1 cellular context compared by ENCODE assay signal in genomic region chr12:2610358-2610757, GRCh38.
TF ChIP-seq lines count a peak whose summit lies in the region.

No MANE protein-coding gene starts in this region.

TF ChIP-seq in IMR-90, 13 proteins besides CTCF, POLR2A, EP300 and RAD21:
- no peak for TF ChIP-seq CHD1 (IDR thresholded peaks at IDR 0.05; ENCODE audit: low read depth, low read length)
- TF ChIP-seq USF2 (IDR thresholded peaks at IDR 0.05; ENCODE audit: low read depth, low read length), result no peak
- no peak for TF ChIP-seq CEBPB (IDR thresholded peaks at IDR 0.05; ENCODE audit: low read depth, low read length)
- no peak for TF ChIP-seq MXI1 (IDR thresholded peaks at IDR 0.05; ENCODE audit: borderline replicate concordance, low read depth, low read length)
- no peak for TF ChIP-seq BHLHE40 (IDR thresholded peaks at IDR 0.05; ENCODE audit: low read depth, low read length)
- TF ChIP-seq MAZ (IDR thresholded peaks at IDR 0.05; ENCODE audit: borderline replicate concordance, low read depth, low read length), result no peak
- no peak for TF ChIP-seq RFX5 (IDR thresholded peaks at IDR 0.05; ENCODE audit: low read depth, low read length)
- TF ChIP-seq ELK1 (IDR thresholded peaks at IDR 0.05; ENCODE audit: borderline replicate concordance, low read depth, low read length), result no peak
- no peak for TF ChIP-seq FOS (IDR thresholded peaks at IDR 0.05; ENCODE audit: low read depth, low read length)
- no peak for TF ChIP-seq RCOR1 (IDR thresholded peaks at IDR 0.05; ENCODE audit: insufficient replicate concordance, low read length)
- no peak for TF ChIP-seq MAFK (IDR thresholded peaks at IDR 0.05; ENCODE audit: low read depth, low read length)
- TF ChIP-seq NFE2L2 (IDR thresholded peaks at IDR 0.05; ENCODE audit: low read depth, low read length), result no peak
- TF ChIP-seq SMC3 (IDR thresholded peaks at IDR 0.05; ENCODE audit: low read depth, low read length), result no peak
TF ChIP-seq in IMR-90: peak in this region for 0.
